8 cellular contexts compared by ENCODE assay signal in genomic region chr1:180586671-180587155, GRCh38. TPM values are rescaled to one million over a fixed set of nuclear protein-coding genes. Genes with fewer than 3 reads are reported as not detected.
DNase-seq lines count a peak whose midpoint lies in the region; ATAC-seq and TF ChIP-seq lines count a peak whose summit lies in the region.

No MANE protein-coding gene starts in this region.

- H3K4me1 ChIP-seq in PC-9 (replicated peaks; ENCODE audit: insufficient read depth) (peaks cover 10% of the 10 kb centered on the region), foreskin keratinocyte (peaks cover 19% of the 10 kb centered on the region), ovary (ENCODE audit: insufficient read depth) (no peaks in the 10 kb centered on the region)

- no peak overlapping the region for H3K4me2 ChIP-seq in PC-9

- peaks cover 5% of the 10 kb centered on the region for H3K9me3 ChIP-seq in AG04450 (ENCODE audit: control insufficient read depth, insufficient read depth, low read length)
- H3K9me3 ChIP-seq in PC-9 (ENCODE audit: insufficient read depth, low read depth), result 0 out of 2 replicates have a peak, but pooled peaks cover 6% of the 10 kb centered on the region
- no peaks in the 10 kb centered on the region for H3K9me3 ChIP-seq in ovary

- H3K4me3 ChIP-seq in AG04450 (ENCODE audit: low read depth, low read length), result no peak overlapping the region
- H3K4me3 ChIP-seq in PC-9, result no peak overlapping the region
- H3K4me3 ChIP-seq in ovary, result no peak overlapping the region

- no peak for TF ChIP-seq POLR2A in ovary (IDR thresholded peaks at IDR 0.05)

- TF ChIP-seq CTCF in AG04450 (IDR thresholded peaks at IDR 0.05; ENCODE audit: low read depth, low read length) (no peak), PC-9 (conservative IDR thresholded peaks at IDR 0.05) (no peak), foreskin keratinocyte (conservative IDR thresholded peaks at IDR 0.05) (no peak), ovary (IDR thresholded peaks at IDR 0.05) (no peak)

- no peak overlapping the region for H2AFZ ChIP-seq in PC-9

- intact Hi-C loops in PC-9 (cut with micrococcal nuclease; ENCODE audit: unreplicated experiment), result no loop called here
- intact Hi-C loops in Right ventricle myocardium superior (cut with DNase I), result no loop called here
- intact Hi-C loops in ovary (cut with DNase I), result no loop called here

- no peak for TF ChIP-seq EP300 in ovary (IDR thresholded peaks at IDR 0.05)

- POLR2A ChIA-PET in AG04450 (lab: Yijun Ruan, JAX), result interaction anchor here (0.6 to 0.7 kb wide), 2 partner anchors 12 to 341 kb away, joined by 3 to 4 read pairs; no protein-coding TSS in a partner anchor
- POLR2A ChIA-PET in PC-9 (lab: Charles Lee; ENCODE audit: unreplicated experiment), result interaction anchor here (0.6 kb wide), 1 partner anchor 23 kb away, joined by 3 read pairs; no protein-coding TSS in a partner anchor

- WGBS in ovary, 3 donors, result 5 to 8% (median 6%) methylated on average over 1 of the region's 1 CpG

- BruUV-seq in PC-9 (replicated peaks; lab: Mats Ljungman, UMichigan), result no TSS peak

- peak overlapping the region; percentile 35 for H3K27ac ChIP-seq in AG04450 (ENCODE audit: low read depth, low read length)
- H3K27ac ChIP-seq in PC-9, result no peak overlapping the region
- H3K27ac ChIP-seq in foreskin keratinocyte, result peak overlapping the region; percentile 12
- H3K27ac ChIP-seq in ovary, result no peak overlapping the region

- no peaks in the 10 kb centered on the region for H3K27me3 ChIP-seq in AG04450 (ENCODE audit: control insufficient read depth, insufficient read depth, low read length)
- no peaks in the 10 kb centered on the region for H3K27me3 ChIP-seq in PC-9 (ENCODE audit: insufficient read depth, low read depth)
- H3K27me3 ChIP-seq in foreskin keratinocyte, result no peaks in the 10 kb centered on the region
- no peaks in the 10 kb centered on the region for H3K27me3 ChIP-seq in ovary

- H3K36me3 ChIP-seq in PC-9 (ENCODE audit: low read depth) (no peaks in the 10 kb centered on the region), ovary (no peaks in the 10 kb centered on the region)

- no peaks in the 10 kb centered on the region for H3K79me2 ChIP-seq in PC-9 (ENCODE audit: low read depth)

- ATAC-seq in foreskin keratinocyte, result peak; percentile 81
- no peak for ATAC-seq in Right ventricle myocardium superior (ENCODE audit: poor library complexity)
- no peak for ATAC-seq in HG02973 (IDR thresholded peaks at IDR 0.05; ENCODE audit: unreplicated experiment)

- CTCF ChIA-PET in AG04450 (lab: Charles Lee) (interaction anchor here (1.4 kb wide), 2 partner anchors 10 to 104 kb away, joined by 3 read pairs; no protein-coding TSS in a partner anchor), PC-9 (lab: Charles Lee) (interaction anchor here (0.7 kb wide), 1 partner anchor 529 kb away, joined by 3 read pairs; no protein-coding TSS in a partner anchor)

- no peaks in the 10 kb centered on the region for H3F3A ChIP-seq in PC-9 (ENCODE audit: insufficient read depth, low read depth)

- H3K9me2 ChIP-seq in PC-9 (ENCODE audit: insufficient read depth), result no peaks in the 10 kb centered on the region

- DNase-seq in AG04450 (ENCODE audit: low read depth, low spot score) (peak; percentile 41), HPDE6-E6E7 (ENCODE audit: extremely low spot score) (peak; percentile 54), PC-9 (peak; percentile 47 to 72), foreskin keratinocyte (peak; percentile 82 to 93), Right ventricle myocardium superior (no peak), activated T-cell treated with anti-CD3 and anti-CD28 coated beads for 4 hours (no peak), ovary (no peak)

- no peaks in the 10 kb centered on the region for H4K20me1 ChIP-seq in PC-9 (ENCODE audit: insufficient read depth)

RNA-seq across cellular contexts. Expression of gene OVAAL, which starts 27.9 kb away (rescaled TPM):
- polyA plus RNA-seq in AG04450 (2011; rRNA removed), result not detected in 2 replicates
- polyA minus RNA-seq in AG04450 (2011; rRNA and poly(A)+ RNA removed), result not detected in 2 replicates
- not detected in 2 replicates for total RNA-seq in PC-9 (2021)
- total RNA-seq in foreskin keratinocyte, result not detected in 2 replicates
- not detected in 2 replicates for polyA plus RNA-seq in foreskin keratinocyte
- total RNA-seq in Right ventricle myocardium superior, result 1.1 TPM
- total RNA-seq in ovary, result not detected
- not detected for polyA plus RNA-seq in ovary

RNA-seq across cellular contexts. Expression of gene XPR1, which starts 45.1 kb away (rescaled TPM):
- 53.0 and 63.2 TPM in 2 replicates for polyA plus RNA-seq in AG04450 (2011; rRNA removed)
- 40.2 and 58.6 TPM in 2 replicates for polyA minus RNA-seq in AG04450 (2011; rRNA and poly(A)+ RNA removed)
- total RNA-seq in PC-9 (2021), result 10.4 and 16.8 TPM in 2 replicates
- 25.1 and 27.6 TPM in 2 replicates for total RNA-seq in foreskin keratinocyte
- polyA plus RNA-seq in foreskin keratinocyte, result 6.7 and 8.3 TPM in 2 replicates
- total RNA-seq in Right ventricle myocardium superior, result 38.6 TPM
- total RNA-seq in ovary, result 10 to 100 TPM; 15.0 to 34.1 (median 18.1) TPM
- polyA plus RNA-seq in ovary, result 10 to 100 TPM in 1 of 2 donors, 1 to 10 TPM in 1; 5.7 to 17.3 TPM

Comparison
In these comparisons a context has a peak if more than half of its experiments do, and no peak if none do; other contexts are left out.
1. DNase-seq: peak in AG04450 (single experiment), HPDE6-E6E7 (single experiment), PC-9 (2 of 2) and foreskin keratinocyte (2 of 2); none in Right ventricle myocardium superior (single experiment), activated T-cell treated with anti-CD3 and anti-CD28 coated beads for 4 hours (single experiment) and ovary (0 of 5).
2. H3K27ac ChIP-seq: peak in AG04450 (single experiment) and foreskin keratinocyte (single experiment); none in PC-9 (single experiment) and ovary (0 of 2).